Comparison of ENCODE assay signal across 9 cellular contexts in the genomic region with DNA sequence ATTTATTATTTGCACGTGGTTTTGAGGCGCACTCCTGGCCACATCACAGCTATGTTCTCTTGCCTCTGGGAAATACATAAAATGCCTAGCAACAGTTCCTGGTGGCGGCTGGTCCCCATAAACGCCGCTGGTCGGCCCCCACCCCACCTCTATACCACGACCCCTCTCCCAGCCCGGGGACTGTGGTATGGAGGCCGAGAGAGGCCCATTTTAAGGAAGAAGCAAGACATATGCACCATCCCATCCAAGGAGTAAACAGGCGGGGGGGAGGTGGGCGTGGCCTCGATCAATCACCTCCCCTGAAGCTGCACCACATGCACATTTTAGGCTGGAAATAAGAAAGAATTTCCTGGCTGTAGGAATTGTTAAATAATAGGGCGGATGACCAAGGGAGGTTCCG.
DNase-seq lines count a peak whose midpoint lies in the region; ATAC-seq and TF ChIP-seq lines count a peak whose summit lies in the region.
"Had no signal": no experiment of that assay in that cellular context is flagged by ENCODE, and none has a peak within 500 bp of the region (broad histone marks: within the 10 kb centered on the region; RNA-seq: fewer than 3 reads in every experiment).

No MANE protein-coding gene starts in this region.

- peak; percentile 69 to 71 for DNase-seq in Kasumi-1 (lab: John Stamatoyannopoulos, UW)
- peak in 1 of 2 donors; percentile 77 for DNase-seq in left lung
- DNase-seq in stomach = no peak
- DNase-seq in activated gamma-delta T cell (lab: John Stamatoyannopoulos, UW) = no peak
- no peak for DNase-seq in superior temporal gyrus (ENCODE audit: extremely low spot score)
- DNase-seq: activated CD4-positive, CD25-positive, alpha-beta regulatory T cell treated with anti-CD3 and anti-CD28 coated beads, Interleukin-2, amount 50 U/mL, for 72 hours; NCI-H446 treated with DMSO at 0.1 percent for 48 hours had no signal

- H3K27me3 ChIP-seq in left lung (no peaks in the 10 kb centered on the region), stomach (no peaks in the 10 kb centered on the region)

- TF ChIP-seq EP300 in stomach (IDR thresholded peaks at IDR 0.05) = no peak

- 54 to 84% (median 61%) methylated on average over 14 of the region's 14 CpGs for WGBS in adipose tissue, 3 donors
- 87 to 90% (median 89%) methylated on average over 13 to 14 of the region's 14 CpGs for WGBS in stomach, 5 donors

- ATAC-seq in left lung = peak; percentile 16
- ATAC-seq in GM18861 (IDR thresholded peaks at IDR 0.05; ENCODE audit: unreplicated experiment) = no peak

- H3K4me1 ChIP-seq in left lung (peaks cover 0 to 36% of the 10 kb centered on the region in 2 donors), stomach (peaks cover 8 to 40% (median 19%) of the 10 kb centered on the region in 4 donors)

- peak overlapping the region; percentile 76 for H3K27ac ChIP-seq in adipose tissue (ENCODE audit: low read depth, low read length)
- peak overlapping the region; percentile 80 to 95 for H3K27ac ChIP-seq in left lung
- peak overlapping the region in 4 of 5 donors; percentile 69 to 83 (median 76) for H3K27ac ChIP-seq in stomach

- intact Hi-C loops in left lung (cut with DNase I) = no loop called here
- intact Hi-C loops in stomach (cut with DNase I; ENCODE audit: low total_unique reads) = no loop called here

- H3K9me3 ChIP-seq in left lung (no peaks in the 10 kb centered on the region), stomach (no peaks in the 10 kb centered on the region)

- no peak for TF ChIP-seq POLR2A in stomach (IDR thresholded peaks at IDR 0.05)

- peak overlapping the region in 1 of 2 donors; percentile 18 for H3K4me3 ChIP-seq in left lung
- H3K4me3 ChIP-seq in stomach = no peak overlapping the region

- TF ChIP-seq CTCF in left lung (IDR thresholded peaks at IDR 0.05) (no peak), stomach (IDR thresholded peaks at IDR 0.05) (no peak)

- H3K36me3 ChIP-seq in left lung (no peaks in the 10 kb centered on the region), stomach (no peaks in the 10 kb centered on the region)

Comparison
In these comparisons a context has a peak if more than half of its experiments do, and no peak if none do; other contexts are left out.
1. DNase-seq: peak in Kasumi-1 (2 of 2); none in stomach (single experiment), activated gamma-delta T cell (single experiment) and superior temporal gyrus (single experiment).
2. Peak in every context shown above with its lines, with median percentiles within 50 percentile points of each other: H3K27ac ChIP-seq.